17 cellular contexts compared by ENCODE assay signal in genomic region chrX:119359618-119360382, GRCh38. TPM values are rescaled to one million over a fixed set of nuclear protein-coding genes. Genes with fewer than 3 reads are reported as not detected.
DNase-seq lines count a peak whose midpoint lies in the region; ATAC-seq and TF ChIP-seq lines count a peak whose summit lies in the region.
"Had no signal": no experiment of that assay in that cellular context is flagged by ENCODE, and none has a peak within 500 bp of the region (broad histone marks: within the 10 kb centered on the region; RNA-seq: fewer than 3 reads in every experiment).

No MANE protein-coding gene starts in this region.

- ATAC-seq in right cardiac atrium (no peak), left ventricle myocardium superior (no peak), HG03097 (IDR thresholded peaks at IDR 0.05; ENCODE audit: low FRiP score, unreplicated experiment) (no peak)

- H3K9me3 ChIP-seq in right cardiac atrium (ENCODE audit: control insufficient read depth, low read length) (no peaks in the 10 kb centered on the region), GM23248 (ENCODE audit: low read depth) (no peaks in the 10 kb centered on the region), osteoblast (ENCODE audit: low read depth, low read length) (no peaks in the 10 kb centered on the region)
- H3K9me3 ChIP-seq: BE2C, Caco-2 had no signal

- no peak for TF ChIP-seq CTCF in osteoblast (IDR thresholded peaks at IDR 0.05; ENCODE audit: extremely low read depth, low read depth, low read length)

- no peaks in the 10 kb centered on the region for H3K36me3 ChIP-seq in GM23248 (ENCODE audit: low read depth)
- H3K36me3 ChIP-seq in osteoblast (ENCODE audit: insufficient read depth, low read length) = no peaks in the 10 kb centered on the region
- H3K36me3 ChIP-seq: BE2C had no signal

- H3K4me1 ChIP-seq in right cardiac atrium (ENCODE audit: control insufficient read depth, insufficient read depth, low read length) = no peaks in the 10 kb centered on the region
- no peaks in the 10 kb centered on the region for H3K4me1 ChIP-seq in GM23248 (ENCODE audit: insufficient read depth)
- no peaks in the 10 kb centered on the region for H3K4me1 ChIP-seq in osteoblast (ENCODE audit: insufficient read depth, low read length)
- H3K4me1 ChIP-seq: BE2C, Caco-2 had no signal

- no peaks in the 10 kb centered on the region for H3K27me3 ChIP-seq in right cardiac atrium (ENCODE audit: control insufficient read depth, insufficient read depth)
- H3K27me3 ChIP-seq in GM23248 (replicated peaks; ENCODE audit: insufficient read depth) = no peaks in the 10 kb centered on the region
- H3K27me3 ChIP-seq in osteoblast (ENCODE audit: insufficient read depth, low read length) = peaks cover 6% of the 10 kb centered on the region
- H3K27me3 ChIP-seq: BE2C had no signal

- no peak overlapping the region for H3K9ac ChIP-seq in GM23248

- H3K9me2 ChIP-seq in GM23248 (ENCODE audit: insufficient read depth) = no peaks in the 10 kb centered on the region

- H2AFZ ChIP-seq in GM23248 (no peak overlapping the region), osteoblast (ENCODE audit: low read length) (no peak overlapping the region)

- H3K79me2 ChIP-seq in GM23248 (ENCODE audit: insufficient read depth) = no peaks in the 10 kb centered on the region
- H3K79me2 ChIP-seq in osteoblast (ENCODE audit: insufficient read depth, low read length) = no peaks in the 10 kb centered on the region

- in situ Hi-C loops in GM23248 (cut with MboI) = no loop called here

- H3K27ac ChIP-seq in right cardiac atrium (ENCODE audit: low read length) (no peak overlapping the region), GM23248 (no peak overlapping the region), osteoblast (ENCODE audit: low read depth, low read length) (no peak overlapping the region)
- H3K27ac ChIP-seq: C4-2B, HL-60 had no signal

- H4K20me1 ChIP-seq in GM23248 (ENCODE audit: insufficient read depth) (no peaks in the 10 kb centered on the region), osteoblast (ENCODE audit: insufficient read depth, low read length) (no peaks in the 10 kb centered on the region)

- H3K4me3 ChIP-seq in right cardiac atrium (ENCODE audit: low read length) (no peak overlapping the region), GM23248 (no peak overlapping the region), osteoblast (ENCODE audit: insufficient read depth, low read length) (no peak overlapping the region)

- DNase-seq in right cardiac atrium (peak in 2 of 3 donors; percentile 26 to 38), left ventricle myocardium superior (no peak), GM23248 (peak; percentile 5), fibroblast of gingiva (ENCODE audit: low read depth) (peak; percentile 3), osteoblast (ENCODE audit: insufficient read length, low spot score, missing footprints) (peak; percentile 53), NCI-H1930 (lab: John Stamatoyannopoulos, UW) (no peak)
- no peak for DNase-seq in activated CD4-positive, alpha-beta T cell treated with anti-CD3 and anti-CD28 coated beads, Interleukin-2, amount 50 U/mL, for 48 hours
- DNase-seq: 8988T; BE2C; Caco-2; CD4-positive, alpha-beta memory T cell; GF-D8; HCEC 1CT; HFFc6 had no signal

- H3K4me2 ChIP-seq in GM23248 (ENCODE audit: unreplicated experiment) (no peak overlapping the region), osteoblast (ENCODE audit: insufficient read depth, low read length) (no peak overlapping the region)

- intact Hi-C loops in right cardiac atrium (cut with DNase I) = no loop called here
- intact Hi-C loops in left ventricle myocardium superior (cut with micrococcal nuclease) = no loop called here

- H3F3A ChIP-seq in GM23248 (ENCODE audit: insufficient read depth) = no peaks in the 10 kb centered on the region

- WGBS in right cardiac atrium = 63% methylated on average over 4 of the region's 4 CpGs
- WGBS in GM23248 (ENCODE audit: low coverage in 1 of 2, low lambda C conversion rate in 2 of 2, missing lambda C conversion rate in 2 of 2), 2 experiments = 32 to 56% methylated on average over 3 to 4 of the region's 4 CpGs

RNA-seq across cellular contexts. Expression of gene SLC25A43, which starts 39.3 kb away (rescaled TPM):
- total RNA-seq in right cardiac atrium (1 to 10 TPM; 3.9 to 6.0 (median 5.3) TPM), left ventricle myocardium superior (1.9 TPM), osteoblast (23.5 and 24.8 TPM in 2 replicates)
- polyA plus RNA-seq in right cardiac atrium (4.3 TPM), GM23248 (2016; fragmentation: Nextera tagmentation; extraction: Ambion mirVana) (28.4 and 31.2 TPM in 2 replicates)
- total RNA-seq in GM23248 (2014; rRNA removed; shearing (Covaris generic)) = 41.1 and 53.4 TPM in 2 replicates

Comparison
In these comparisons a context has a peak if more than half of its experiments do, and no peak if none do; other contexts are left out.
1. DNase-seq: peak in right cardiac atrium (2 of 3), GM23248 (single experiment), fibroblast of gingiva (single experiment) and osteoblast (single experiment); none in left ventricle myocardium superior (single experiment), activated CD4-positive, alpha-beta T cell treated with anti-CD3 and anti-CD28 coated beads, Interleukin-2, amount 50 U/mL, for 48 hours (0 of 2) and NCI-H1930 (0 of 2).